ENCODE assay signal across 8 cellular contexts in genomic region chr3:69948246-69948862, GRCh38. TPM values are rescaled to one million over a fixed set of nuclear protein-coding genes. Genes with fewer than 3 reads are reported as not detected.
DNase-seq lines count a peak whose midpoint lies in the region; ATAC-seq and TF ChIP-seq lines count a peak whose summit lies in the region.

No MANE protein-coding gene starts in this region.

- no peak for ATAC-seq in effector memory CD8-positive, alpha-beta T cell (replicated peaks)

- CTCF ChIA-PET in activated CD4-positive, alpha-beta memory T cell treated with anti-CD3 and anti-CD28 coated beads for 36 hours (lab: Charles Lee), result interaction anchor here (0.6 to 1.7 kb wide), 4 partner anchors 113 to 876 kb away, joined by 3 to 5 read pairs (median 4); no protein-coding TSS in a partner anchor

- no peaks in the 10 kb centered on the region for H3K4me1 Mint-ChIP-seq in nephron
- no peaks in the 10 kb centered on the region for H3K4me1 Mint-ChIP-seq in effector memory CD8-positive, alpha-beta T cell (ENCODE audit: low read depth in 2 of 2)
- no peaks in the 10 kb centered on the region for H3K4me1 Mint-ChIP-seq in activated CD4-positive, alpha-beta memory T cell treated with anti-CD3 and anti-CD28 coated beads for 36 hours (ENCODE audit: low read depth)

- H3K9me3 ChIP-seq in colonic mucosa, result no peaks in the 10 kb centered on the region

- H3K27me3 ChIP-seq in colonic mucosa, result no peaks in the 10 kb centered on the region

- DNase-seq in NCI-H1092 treated with DMSO at 0.1 percent for 48 hours (lab: John Stamatoyannopoulos, UW), result peak; percentile 8
- DNase-seq in NCI-H1092 (lab: John Stamatoyannopoulos, UW), result no peak
- DNase-seq in NCI-H1105 (lab: John Stamatoyannopoulos, UW), result peak; percentile 8
- no peak for DNase-seq in colonic mucosa
- DNase-seq in effector memory CD8-positive, alpha-beta T cell, result no peak
- DNase-seq in stimulated activated naive CD4-positive, alpha-beta T cell treated with Interleukin-2 at 50 U/mL for 16 hours (lab: John Stamatoyannopoulos, UW), result no peak
- DNase-seq in activated CD4-positive, alpha-beta memory T cell treated with anti-CD3 and anti-CD28 coated beads for 36 hours, result no peak

- no peaks in the 10 kb centered on the region for H3K9me3 Mint-ChIP-seq in nephron
- no peaks in the 10 kb centered on the region for H3K9me3 Mint-ChIP-seq in effector memory CD8-positive, alpha-beta T cell
- no peaks in the 10 kb centered on the region for H3K9me3 Mint-ChIP-seq in activated CD4-positive, alpha-beta memory T cell treated with anti-CD3 and anti-CD28 coated beads for 36 hours

- H3K27ac Mint-ChIP-seq in nephron, result no peak overlapping the region
- no peak overlapping the region for H3K27ac Mint-ChIP-seq in effector memory CD8-positive, alpha-beta T cell
- H3K27ac Mint-ChIP-seq in activated CD4-positive, alpha-beta memory T cell treated with anti-CD3 and anti-CD28 coated beads for 36 hours, result no peak overlapping the region

- no peak overlapping the region for H3K9ac ChIP-seq in colonic mucosa (ENCODE audit: low read depth in 2 of 2, low read length in 2 of 2)

- TF ChIP-seq CTCF in colonic mucosa (IDR thresholded peaks at IDR 0.05), result peak; percentile 49
- TF ChIP-seq CTCF in nephron (IDR thresholded peaks at IDR 0.05; ENCODE audit: unreplicated experiment in 3 of 3), result peak; percentile 65 to 80 (median 67)

- intact Hi-C loops in colonic mucosa (cut with DNase I), result loop anchor here (5.0 kb wide), 1 partner anchor 256 kb away; no protein-coding TSS in a partner anchor
- intact Hi-C loops in activated CD4-positive, alpha-beta memory T cell treated with anti-CD3 and anti-CD28 coated beads for 36 hours (cut with micrococcal nuclease), result no loop called here

- no peaks in the 10 kb centered on the region for H3K36me3 ChIP-seq in colonic mucosa

- no peak overlapping the region for H3K4me3 Mint-ChIP-seq in nephron
- no peak overlapping the region for H3K4me3 Mint-ChIP-seq in effector memory CD8-positive, alpha-beta T cell
- no peak overlapping the region for H3K4me3 Mint-ChIP-seq in activated CD4-positive, alpha-beta memory T cell treated with anti-CD3 and anti-CD28 coated beads for 36 hours

- no peaks in the 10 kb centered on the region for H3K4me1 ChIP-seq in colonic mucosa

- POLR2A ChIA-PET in activated CD4-positive, alpha-beta memory T cell treated with anti-CD3 and anti-CD28 coated beads for 36 hours (lab: Charles Lee), result no interaction called here

- H3K4me3 ChIP-seq in colonic mucosa, result no peak overlapping the region

- no peaks in the 10 kb centered on the region for H3K27me3 Mint-ChIP-seq in nephron (ENCODE audit: low read depth)
- H3K27me3 Mint-ChIP-seq in effector memory CD8-positive, alpha-beta T cell, result no peaks in the 10 kb centered on the region
- H3K27me3 Mint-ChIP-seq in activated CD4-positive, alpha-beta memory T cell treated with anti-CD3 and anti-CD28 coated beads for 36 hours, result no peaks in the 10 kb centered on the region

- H3K27ac ChIP-seq in colonic mucosa, result no peak overlapping the region

- peaks cover 5% of the 10 kb centered on the region for H3K36me3 Mint-ChIP-seq in nephron (ENCODE audit: low read depth)
- H3K36me3 Mint-ChIP-seq in effector memory CD8-positive, alpha-beta T cell (ENCODE audit: insufficient read depth), result no peaks in the 10 kb centered on the region
- H3K36me3 Mint-ChIP-seq in activated CD4-positive, alpha-beta memory T cell treated with anti-CD3 and anti-CD28 coated beads for 36 hours, result no peaks in the 10 kb centered on the region

RNA-seq across cellular contexts. Expression of gene SAMMSON, which starts 51.2 kb away (rescaled TPM):
- total RNA-seq in colonic mucosa, result not detected
- not detected for total RNA-seq in activated CD4-positive, alpha-beta memory T cell treated with anti-CD3 and anti-CD28 coated beads for 36 hours

Comparison
In these comparisons a context has a peak if more than half of its experiments do, and no peak if none do; other contexts are left out.
1. DNase-seq: peak in NCI-H1092 treated with DMSO at 0.1 percent for 48 hours (single experiment) and NCI-H1105 (single experiment); none in NCI-H1092 (single experiment), colonic mucosa (single experiment), effector memory CD8-positive, alpha-beta T cell (0 of 3), stimulated activated naive CD4-positive, alpha-beta T cell treated with Interleukin-2 at 50 U/mL for 16 hours (single experiment) and activated CD4-positive, alpha-beta memory T cell treated with anti-CD3 and anti-CD28 coated beads for 36 hours (single experiment).